In the genomic region with DNA sequence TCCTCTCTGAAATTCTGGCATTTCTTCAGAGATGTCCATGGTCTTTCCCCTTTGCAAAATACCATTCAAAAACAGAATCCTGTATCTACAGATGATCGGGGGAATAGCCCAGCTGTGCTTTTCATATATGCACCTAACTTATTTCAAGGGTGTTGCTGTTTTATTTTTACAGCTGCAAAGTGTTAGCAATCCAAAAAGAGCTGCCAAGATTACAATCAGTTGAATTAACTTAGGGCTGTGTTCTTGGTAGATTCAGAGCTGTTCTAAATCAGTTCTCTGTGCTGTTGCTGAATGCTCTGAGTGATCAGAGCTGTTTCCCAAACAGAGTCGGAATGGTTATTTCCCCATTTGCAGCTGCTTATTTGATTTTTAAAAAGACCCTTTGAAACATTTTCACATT, we compare ENCODE assay signal across 25 cellular contexts.
"Had no signal": no experiment of that assay in that cellular context is flagged by ENCODE, and none has a peak within 500 bp of the region (broad histone marks: within the 10 kb centered on the region; RNA-seq: fewer than 3 reads in every experiment).

No MANE protein-coding gene starts in this region.

- H3K36me3 ChIP-seq: esophagus squamous epithelium, heart right ventricle, spleen, thoracic aorta, tibial nerve, upper lobe of left lung had no signal

- H3K4me3 ChIP-seq: esophagus squamous epithelium, heart right ventricle, psoas muscle, skin epidermis, spleen, thoracic aorta, tibial nerve, upper lobe of left lung had no signal

- H3K9me3 ChIP-seq: esophagus squamous epithelium, heart right ventricle, psoas muscle, thoracic aorta, tibial nerve, upper lobe of left lung had no signal

- ATAC-seq: effector memory CD8-positive, alpha-beta T cell; naive thymus-derived CD8-positive, alpha-beta T cell; psoas muscle; right cardiac atrium; stimulated activated memory B cell treated with anti-CD40 and anti-IgM and Interleukin-4, amounts not matched to agents 10 μg/mL and 1 μg/mL and 100 μg/mL, for 72 hours; stimulated activated naive CD8-positive, alpha-beta T cell treated with anti-CD3 and anti-CD28 coated beads, Interleukin-15, Interleukin-2, amounts not matched to agents 100 U/mL and 50 U/mL, for 24 hours had no signal

- H3K27me3 ChIP-seq: esophagus squamous epithelium, spleen, tibial nerve, upper lobe of left lung had no signal

- DNase-seq: cerebellar nuclear complex; cortex of kidney; effector memory CD8-positive, alpha-beta T cell; erythroblast; esophagus squamous epithelium; foreskin melanocyte; glutamatergic neuron; heart right ventricle; islet precursor cell; mesendoderm; midbrain; naive thymus-derived CD8-positive, alpha-beta T cell; nephron progenitor cell; posterior cingulate gyrus; psoas muscle; right cardiac atrium; spleen; stimulated activated CD4-positive, alpha-beta T cell treated with anti-CD3 and anti-CD28 coated beads, Interleukin-4, amount 100 ng/mL, for 4 hours; stimulated activated naive CD8-positive, alpha-beta T cell treated with anti-CD3 and anti-CD28 coated beads, Interleukin-15, Interleukin-2, amounts not matched to agents 100 U/mL and 50 U/mL, for 24 hours; substantia nigra; upper lobe of left lung had no signal

- H3K27ac ChIP-seq: esophagus squamous epithelium, heart right ventricle, psoas muscle, skin epidermis, spleen, thoracic aorta, upper lobe of left lung had no signal

- H3K4me1 ChIP-seq: esophagus squamous epithelium, psoas muscle, spleen, upper lobe of left lung had no signal
